29 cellular contexts compared by ENCODE assay signal in the genomic region with DNA sequence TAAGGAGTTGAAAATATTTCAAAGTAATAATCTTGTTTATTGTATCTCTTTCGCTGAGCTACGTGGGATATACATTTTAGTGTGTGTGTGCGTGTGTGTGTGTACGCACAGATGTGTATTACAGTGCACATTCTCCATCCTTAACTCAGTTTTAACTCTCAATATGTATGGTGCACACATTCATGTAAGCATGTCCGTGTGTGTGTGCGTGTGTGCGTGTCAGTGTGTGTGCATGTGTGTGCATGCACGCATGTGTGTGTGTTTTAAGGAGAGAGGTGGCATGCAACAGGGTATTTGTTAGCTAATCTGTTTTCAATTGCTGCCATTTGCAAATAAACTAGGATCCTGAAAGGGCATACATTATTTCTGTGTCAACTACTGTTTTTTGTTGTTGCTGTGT.
"Had no signal": no experiment of that assay in that cellular context is flagged by ENCODE, and none has a peak within 500 bp of the region (broad histone marks: within the 10 kb centered on the region; RNA-seq: fewer than 3 reads in every experiment).

No MANE protein-coding gene starts in this region.

- H3K4me1 ChIP-seq: adrenal gland, ascending aorta, body of pancreas, breast epithelium had no signal

- H3K9me3 ChIP-seq: adrenal gland, ascending aorta, body of pancreas, breast epithelium had no signal

- H3K27ac ChIP-seq: adrenal gland, ascending aorta, body of pancreas, brain microvascular endothelial cell, breast epithelium, cardiac muscle cell had no signal

- H3K4me3 ChIP-seq: adrenal gland, ascending aorta, body of pancreas, breast epithelium, cardiac muscle cell had no signal

- H3K36me3 ChIP-seq: adrenal gland, ascending aorta, brain microvascular endothelial cell, breast epithelium, cardiac muscle cell had no signal

- DNase-seq: activated effector memory CD4-positive, alpha-beta T cell treated with anti-CD3 and anti-CD28 coated beads, Interleukin-2, amount 50 U/mL, for 16 hours; activated effector memory CD4-positive, alpha-beta T cell treated with Interleukin-2 at 50 U/mL for 16 hours; activated gamma-delta T cell; activated gamma-delta T cell treated with Interleukin-2 at 50 U/mL for 16 hours; activated naive CD4-positive, alpha-beta T cell; activated naive CD4-positive, alpha-beta T cell treated with anti-CD3 and anti-CD28 coated beads for 36 hours; activated naive CD4-positive, alpha-beta T cell treated with anti-CD3 and anti-CD28 coated beads, Interleukin-2, amount 10 ng/mL, durations not matched to agents 7 days and 5 days; activated naive CD4-positive, alpha-beta T cell treated with anti-CD3 and anti-CD28 coated beads, Interleukin-2, amount 50 U/mL, for 16 hours; activated naive CD4-positive, alpha-beta T cell treated with Interleukin-2 at 50 U/mL for 16 hours; activated naive CD8-positive, alpha-beta T cell treated with anti-CD3 and anti-CD28 coated beads for 36 hours; activated naive CD8-positive, alpha-beta T cell treated with anti-CD3 and anti-CD28 coated beads, Interleukin-2, amount 10 ng/mL, durations not matched to agents 7 days and 5 days; activated naive CD8-positive, alpha-beta T cell treated with anti-CD3 and anti-CD28 coated beads, Interleukin-2, amount 50 U/mL, for 24 hours; activated T-cell treated with anti-CD3 and anti-CD28 coated beads, Interleukin-2, amount 50 U/mL, for 1 hour; activated T-cell treated with anti-CD3 and anti-CD28 coated beads, Interleukin-2, amount 50 U/mL, for 24 hours; activated T-cell treated with anti-CD3 and anti-CD28 coated beads, Interleukin-2, amount 50 U/mL, for 4 hours; activated T-cell treated with anti-CD3 and anti-CD28 coated beads, Interleukin-2, amount 50 U/mL, for 48 hours; activated T-cell treated with anti-CD3 and anti-CD28 coated beads, Interleukin-2, amount 50 U/mL, for 72 hours; adrenal gland; amniotic stem cell; amygdala; anterior cingulate cortex; aorta; body of pancreas; brain microvascular endothelial cell; caudate nucleus; central memory CD4-positive, alpha-beta T cell had no signal

- H3K27me3 ChIP-seq: adrenal gland, ascending aorta, body of pancreas, brain microvascular endothelial cell, breast epithelium, cardiac muscle cell had no signal
